Comparison of ENCODE assay signal across 1 cellular context in genomic region chr10:17248964-17249363, GRCh38.
TF ChIP-seq lines count a peak whose summit lies in the region.

No MANE protein-coding gene starts in this region.

TF ChIP-seq in K562, 482 proteins besides CTCF, POLR2A, EP300 and RAD21 (continued from another document):
- no peak for TF ChIP-seq ETS2 (tag; IDR thresholded peaks at IDR 0.05; ENCODE audit: borderline replicate concordance, poor library complexity, severe bottlenecking)
- TF ChIP-seq ZZZ3 (IDR thresholded peaks at IDR 0.05) = no peak
- TF ChIP-seq ATF7 (IDR thresholded peaks at IDR 0.05) = no peak
- no peak for TF ChIP-seq CREB1 (IDR thresholded peaks at IDR 0.05)
- TF ChIP-seq CREB1 (CRISPR knock-in tag; IDR thresholded peaks at IDR 0.05) = no peak
- no peak for TF ChIP-seq CBX5 (IDR thresholded peaks at IDR 0.05; ENCODE audit: borderline replicate concordance, low read depth)
- no peak for TF ChIP-seq SNIP1 (IDR thresholded peaks at IDR 0.05; ENCODE audit: low read depth)
- TF ChIP-seq PHB2 (IDR thresholded peaks at IDR 0.05; ENCODE audit: low read depth) = 0 out of 2 replicates have a peak, but pooled peaks have one; percentile 19
- TF ChIP-seq NCOR1 (IDR thresholded peaks at IDR 0.05) = no peak
- TF ChIP-seq NEUROD1 (IDR thresholded peaks at IDR 0.05; ENCODE audit: borderline replicate concordance, low read depth, low read length, partially characterized antibody) = no peak
- no peak for TF ChIP-seq ZNF449 (CRISPR knock-in tag; IDR thresholded peaks at IDR 0.05)
- 0 out of 2 replicates have a peak, but pooled peaks have one; percentile 24 for TF ChIP-seq ZNF512 (tag; IDR thresholded peaks at IDR 0.05)
- no peak for TF ChIP-seq ZNF778 (CRISPR knock-in tag; IDR thresholded peaks at IDR 0.05)
- TF ChIP-seq CTCFL (IDR thresholded peaks at IDR 0.05; ENCODE audit: borderline replicate concordance, insufficient read depth, low read depth, low read length, poor library complexity, severe bottlenecking) = no peak
- TF ChIP-seq TEAD1 (CRISPR knock-in tag; IDR thresholded peaks at IDR 0.05) = no peak
- no peak for TF ChIP-seq NFRKB (IDR thresholded peaks at IDR 0.05; ENCODE audit: low read depth)
- no peak for TF ChIP-seq ZNF165 (CRISPR knock-in tag; IDR thresholded peaks at IDR 0.05; ENCODE audit: borderline replicate concordance)
- no peak for TF ChIP-seq ZBTB17 (CRISPR knock-in tag; IDR thresholded peaks at IDR 0.05)
- TF ChIP-seq U2AF1 (optimal IDR thresholded peaks at IDR 0.05; ENCODE audit: low read depth, low read length) = no peak
- TF ChIP-seq ZNF699 (CRISPR knock-in tag; IDR thresholded peaks at IDR 0.05; ENCODE audit: insufficient replicate concordance) = no peak
- no peak for TF ChIP-seq PHF20 (IDR thresholded peaks at IDR 0.05; ENCODE audit: partially characterized antibody)
- no peak for TF ChIP-seq GABPA (tag; conservative IDR thresholded peaks at IDR 0.05; ENCODE audit: low read depth)
- TF ChIP-seq DMBX1 (CRISPR knock-in tag; IDR thresholded peaks at IDR 0.05; ENCODE audit: borderline replicate concordance) = no peak
- no peak for TF ChIP-seq OTX1 (CRISPR knock-in tag; IDR thresholded peaks at IDR 0.05)
- no peak for TF ChIP-seq ZNF592 (IDR thresholded peaks at IDR 0.05)
- TF ChIP-seq ZBTB43 (CRISPR knock-in tag; IDR thresholded peaks at IDR 0.05) = no peak
- TF ChIP-seq ZBTB1 (CRISPR knock-in tag; IDR thresholded peaks at IDR 0.05; ENCODE audit: borderline replicate concordance, low read depth) = no peak
- no peak for TF ChIP-seq ZBTB11 (CRISPR knock-in tag; IDR thresholded peaks at IDR 0.05)
- no peak for TF ChIP-seq CSDE1 (IDR thresholded peaks at IDR 0.05)
- no peak for TF ChIP-seq GMEB1 (CRISPR knock-in tag; IDR thresholded peaks at IDR 0.05)
